12 cellular contexts compared by ENCODE assay signal in genomic region chr15:48059786-48060185, GRCh38.
DNase-seq lines count a peak whose midpoint lies in the region; ATAC-seq, FAIRE-seq and TF ChIP-seq lines count a peak whose summit lies in the region.
"Had no signal": no experiment of that assay in that cellular context is flagged by ENCODE, and none has a peak within 500 bp of the region (broad histone marks: within the 10 kb centered on the region; RNA-seq: fewer than 3 reads in every experiment).

No MANE protein-coding gene starts in this region.

- DNase-seq in G401 (ENCODE audit: low spot score) = peak; percentile 48
- DNase-seq in astrocyte of the spinal cord (ENCODE audit: low read depth, low spot score) = peak; percentile 60
- peak; percentile 76 for DNase-seq in kidney
- peak; percentile 71 for DNase-seq in sciatic nerve (ENCODE audit: low spot score)
- DNase-seq in GM10266 (ENCODE audit: extremely low spot score) = no peak
- DNase-seq in DMS153 (lab: John Stamatoyannopoulos, UW) = no peak
- DNase-seq: CD4-positive, CD25-positive, alpha-beta regulatory T cell; effector memory CD4-positive, alpha-beta T cell; MM.1S had no signal

- no peak for TF ChIP-seq CTCF in astrocyte of the spinal cord (IDR thresholded peaks at IDR 0.05; ENCODE audit: low read depth, low read length)
- TF ChIP-seq CTCF in kidney (IDR thresholded peaks at IDR 0.05; ENCODE audit: borderline replicate concordance, extremely low read depth, insufficient read depth) = no peak
- no peak for TF ChIP-seq CTCF in GM10266 (IDR thresholded peaks at IDR 0.05; ENCODE audit: control insufficient read depth, insufficient read depth, low read depth, missing control alignments)

- no peaks in the 10 kb centered on the region for H3K9me3 ChIP-seq in kidney (ENCODE audit: control insufficient read depth in 1 of 2, low read length in 2 of 2)

- no peak for FAIRE-seq in kidney (lab: Jason Lieb, UNC)

- peak overlapping the region in 1 of 2 donors; percentile 24 for H3K27ac ChIP-seq in kidney (ENCODE audit: low read depth in 2 of 2, low read length in 2 of 2)
- H3K27ac ChIP-seq: HL-60 had no signal

- H3K4me3 ChIP-seq in astrocyte of the spinal cord (ENCODE audit: low read depth, low read length) = peak overlapping the region; percentile 7
- H3K4me3 ChIP-seq in kidney (ENCODE audit: low read length in 2 of 2) = peak overlapping the region; percentile 32 to 69

- in situ Hi-C loops in G401 (cut with HindIII; ENCODE audit: low sequenced_read_pairs) (no loop called here), astrocyte of the spinal cord (cut with HindIII; ENCODE audit: low sequenced_read_pairs) (no loop called here)

- H3K36me3 ChIP-seq in kidney (ENCODE audit: control insufficient read depth in 1 of 2, insufficient read depth in 2 of 2, low read length in 2 of 2) = no peaks in the 10 kb centered on the region

- intact Hi-C loops in kidney (cut with DNase I) = no loop called here
- intact Hi-C loops in sciatic nerve (cut with DNase I) = no loop called here

- ATAC-seq in sciatic nerve = peak; percentile 53
- no peak for ATAC-seq in HG03342 (IDR thresholded peaks at IDR 0.05; ENCODE audit: unreplicated experiment)
- no peak for ATAC-seq in HG03565 (IDR thresholded peaks at IDR 0.05; ENCODE audit: unreplicated experiment)

- no peaks in the 10 kb centered on the region for H3K4me1 ChIP-seq in kidney (ENCODE audit: control insufficient read depth in 1 of 2, insufficient read depth in 1 of 2, low read depth in 1 of 2, low read length in 2 of 2)

- no peak overlapping the region for H3K9ac ChIP-seq in kidney (ENCODE audit: low read length in 2 of 2)

Comparison
In these comparisons a context has a peak if more than half of its experiments do, and no peak if none do; other contexts are left out.
1. DNase-seq: peak in G401 (single experiment), astrocyte of the spinal cord (single experiment), kidney (single experiment) and sciatic nerve (single experiment); none in GM10266 (single experiment) and DMS153 (single experiment).